Comparison of ENCODE assay signal across 9 cellular contexts in genomic region chr2:24435391-24436316, GRCh38. TPM values are rescaled to one million over a fixed set of nuclear protein-coding genes. Genes with fewer than 3 reads are reported as not detected.
DNase-seq lines count a peak whose midpoint lies in the region; ATAC-seq, FAIRE-seq and TF ChIP-seq lines count a peak whose summit lies in the region.
"Had no signal": no experiment of that assay in that cellular context is flagged by ENCODE, and none has a peak within 500 bp of the region (broad histone marks: within the 10 kb centered on the region; RNA-seq: fewer than 3 reads in every experiment).

No MANE protein-coding gene starts in this region.

- POLR2A ChIA-PET in K562 (lab: Yijun Ruan, JAX), result interaction anchor here (0.6 to 1.0 kb wide), 3 partner anchors 11 to 385 kb away, joined by 3 read pairs; no protein-coding TSS in a partner anchor

- H3K9me1 ChIP-seq in K562 (ENCODE audit: control insufficient read depth, insufficient read depth, low read length), result no peaks in the 10 kb centered on the region

- peak; percentile 27; the same call in 1 of the 3 replicates for ATAC-seq in K562
- ATAC-seq: stimulated activated naive B cell treated with anti-CD40 and anti-IgM and Interleukin-4, amounts not matched to agents 10 μg/mL and 1 μg/mL and 100 μg/mL, for 72 hours had no signal

- 53% methylated on average over 13 of the region's 13 CpGs for WGBS in K562 (ENCODE audit: insufficient coverage, low coverage, missing lambda C conversion rate)

- H4K20me1 ChIP-seq in K562 (replicated peaks; ENCODE audit: control insufficient read depth, insufficient read depth, low read length), result no peaks in the 10 kb centered on the region

- DNase-seq in HCEC 1CT, result peak; percentile 31
- DNase-seq in K562 (ENCODE audit: extremely low read depth in 1 of 4, low spot score in 3 of 4), result no peak
- DNase-seq in activated T-helper 1 cell treated with anti-CD3 and anti-CD28 coated beads, Interleukin-12 subunit alpha, Interleukin-12 subunit beta, Interleukin-2, Interleukin-4 antibody, amounts not matched to agents 30 ng/mL and 10 ng/mL and 1 ng/mL, durations not matched to agents 14 hours and 24 hours and 36 hours (ENCODE audit: low spot score), result no peak
- DNase-seq in GM13976 (ENCODE audit: low spot score), result no peak
- no peak for DNase-seq in stimulated activated naive CD4-positive, alpha-beta T cell (lab: John Stamatoyannopoulos, UW)
- DNase-seq in activated CD8-positive, alpha-beta memory T cell treated with anti-CD3 and anti-CD28 coated beads, Interleukin-2, amount 50 U/mL, for 4 hours, result no peak
- DNase-seq: stimulated activated naive B cell treated with anti-CD40 and anti-IgM and Interleukin-4, amounts not matched to agents 10 μg/mL and 1 μg/mL and 100 μg/mL, for 72 hours had no signal

- H3K4me1 ChIP-seq in K562 (replicated peaks in 1 of 2; ENCODE audit: control insufficient read depth in 2 of 2, insufficient read depth in 2 of 2, low read length in 2 of 2), result no peaks in the 10 kb centered on the region; a peak in 1 of 5 replicates

- no peak for FAIRE-seq in K562 (lab: Jason Lieb, UNC)

- H3K4me3 Mint-ChIP-seq in activated T-helper 1 cell treated with anti-CD3 and anti-CD28 coated beads, Interleukin-12 subunit alpha, Interleukin-12 subunit beta, Interleukin-2, Interleukin-4 antibody, amounts not matched to agents 30 ng/mL and 10 ng/mL and 1 ng/mL, durations not matched to agents 14 hours and 24 hours and 36 hours, result no peak overlapping the region
- H3K4me3 Mint-ChIP-seq: stimulated activated naive B cell treated with anti-CD40 and anti-IgM and Interleukin-4, amounts not matched to agents 10 μg/mL and 1 μg/mL and 100 μg/mL, for 72 hours had no signal

- H3K27ac ChIP-seq in K562 (ENCODE audit: extremely low read depth, low read depth, low read length), result no peak overlapping the region
- H3K27ac ChIP-seq in layer of hippocampus (ENCODE audit: low read depth, low read length), result peak overlapping the region; percentile 68
- peak overlapping the region in 15 of 21 experiments; percentile 1 to 69 (median 51) for H3K27ac ChIP-seq in skin epidermis

- H3K9ac ChIP-seq in K562 (ENCODE audit: insufficient read depth in 1 of 2, low read depth in 2 of 2, low read length in 2 of 2), result peak overlapping the region in 1 of 2 experiments; percentile 61; a peak in 2 of 4 replicates

- CTCF ChIA-PET in K562 (lab: Yijun Ruan, JAX; ENCODE audit: low intra/inter-chr PET ratio), result interaction anchor here (0.6 kb wide), 1 partner anchor 392 kb away, joined by 3 read pairs; no protein-coding TSS in a partner anchor

- no peaks in the 10 kb centered on the region for H3K9me3 Mint-ChIP-seq in activated T-helper 1 cell treated with anti-CD3 and anti-CD28 coated beads, Interleukin-12 subunit alpha, Interleukin-12 subunit beta, Interleukin-2, Interleukin-4 antibody, amounts not matched to agents 30 ng/mL and 10 ng/mL and 1 ng/mL, durations not matched to agents 14 hours and 24 hours and 36 hours
- H3K9me3 Mint-ChIP-seq: stimulated activated naive B cell treated with anti-CD40 and anti-IgM and Interleukin-4, amounts not matched to agents 10 μg/mL and 1 μg/mL and 100 μg/mL, for 72 hours had no signal

- H3K4me1 Mint-ChIP-seq in activated T-helper 1 cell treated with anti-CD3 and anti-CD28 coated beads, Interleukin-12 subunit alpha, Interleukin-12 subunit beta, Interleukin-2, Interleukin-4 antibody, amounts not matched to agents 30 ng/mL and 10 ng/mL and 1 ng/mL, durations not matched to agents 14 hours and 24 hours and 36 hours (ENCODE audit: low read depth), result no peaks in the 10 kb centered on the region
- H3K4me1 Mint-ChIP-seq: stimulated activated naive B cell treated with anti-CD40 and anti-IgM and Interleukin-4, amounts not matched to agents 10 μg/mL and 1 μg/mL and 100 μg/mL, for 72 hours had no signal

- TF ChIP-seq RAD21 in K562 (CRISPR knock-in tag; conservative IDR thresholded peaks at IDR 0.05 in 1 of 2, IDR thresholded peaks at IDR 0.05 in 1 of 2), result no peak

- H3K27me3 ChIP-seq in K562 (ENCODE audit: control insufficient read depth in 2 of 2, insufficient read depth in 2 of 2, low read length in 2 of 2), result no peaks in the 10 kb centered on the region
- no peaks in the 10 kb centered on the region for H3K27me3 ChIP-seq in layer of hippocampus (ENCODE audit: control insufficient read depth, insufficient read depth, low read length)

- H3K4me2 ChIP-seq in K562 (ENCODE audit: insufficient read depth, low read length), result no peak overlapping the region

- TF ChIP-seq EP300 in K562 (IDR thresholded peaks at IDR 0.05; ENCODE audit: low read length), result no peak

- TF ChIP-seq CTCF in K562 (IDR thresholded peaks at IDR 0.05 in 2 of 3, conservative IDR thresholded peaks at IDR 0.05 in 1 of 3; ENCODE audit: insufficient read depth in 2 of 3, low read depth in 1 of 3, low read length in 3 of 3) (no peak), GM13976 (IDR thresholded peaks at IDR 0.05; ENCODE audit: borderline replicate concordance, control extremely low read depth, extremely low read depth, insufficient read depth, missing control alignments) (no peak)

- no peaks in the 10 kb centered on the region for H3K27me3 Mint-ChIP-seq in activated T-helper 1 cell treated with anti-CD3 and anti-CD28 coated beads, Interleukin-12 subunit alpha, Interleukin-12 subunit beta, Interleukin-2, Interleukin-4 antibody, amounts not matched to agents 30 ng/mL and 10 ng/mL and 1 ng/mL, durations not matched to agents 14 hours and 24 hours and 36 hours (ENCODE audit: insufficient read depth)
- H3K27me3 Mint-ChIP-seq: stimulated activated naive B cell treated with anti-CD40 and anti-IgM and Interleukin-4, amounts not matched to agents 10 μg/mL and 1 μg/mL and 100 μg/mL, for 72 hours had no signal

- no peak for TF ChIP-seq POLR2A in K562 (conservative IDR thresholded peaks at IDR 0.05)

- in situ Hi-C loops in K562 (cut with MboI), result no loop called here
- in situ Hi-C loops in GM13976 (cut with MboI; ENCODE audit: low sequenced_read_pairs, unreplicated experiment), result no loop called here

- H3K4me3 ChIP-seq in K562, result no peak overlapping the region
- H3K4me3 ChIP-seq in skin epidermis, result no peak overlapping the region

- H3K79me2 ChIP-seq in K562 (ENCODE audit: control insufficient read depth, insufficient read depth, low read length), result no peaks in the 10 kb centered on the region

- no peaks in the 10 kb centered on the region for H3K9me3 ChIP-seq in K562 (replicated peaks; ENCODE audit: control insufficient read depth, insufficient read depth, low read depth, low read length)

- H3K36me3 ChIP-seq in K562 (ENCODE audit: control insufficient read depth, insufficient read depth, low read length), result no peaks in the 10 kb centered on the region

- H2AFZ ChIP-seq in K562 (ENCODE audit: low read depth, low read length), result peak overlapping the region; percentile 26; the same call in 1 of the 2 replicates

- H3K36me3 Mint-ChIP-seq in activated T-helper 1 cell treated with anti-CD3 and anti-CD28 coated beads, Interleukin-12 subunit alpha, Interleukin-12 subunit beta, Interleukin-2, Interleukin-4 antibody, amounts not matched to agents 30 ng/mL and 10 ng/mL and 1 ng/mL, durations not matched to agents 14 hours and 24 hours and 36 hours (ENCODE audit: low read depth), result no peaks in the 10 kb centered on the region
- H3K36me3 Mint-ChIP-seq: stimulated activated naive B cell treated with anti-CD40 and anti-IgM and Interleukin-4, amounts not matched to agents 10 μg/mL and 1 μg/mL and 100 μg/mL, for 72 hours had no signal

- no peak overlapping the region for H3K27ac Mint-ChIP-seq in activated T-helper 1 cell treated with anti-CD3 and anti-CD28 coated beads, Interleukin-12 subunit alpha, Interleukin-12 subunit beta, Interleukin-2, Interleukin-4 antibody, amounts not matched to agents 30 ng/mL and 10 ng/mL and 1 ng/mL, durations not matched to agents 14 hours and 24 hours and 36 hours
- H3K27ac Mint-ChIP-seq: stimulated activated naive B cell treated with anti-CD40 and anti-IgM and Interleukin-4, amounts not matched to agents 10 μg/mL and 1 μg/mL and 100 μg/mL, for 72 hours had no signal

- BruUV-seq in K562 (replicated peaks; lab: Mats Ljungman, UMichigan), result no TSS peak

- intact Hi-C loops in K562 (cut with micrococcal nuclease), result no loop called here
- intact Hi-C loops in activated T-helper 1 cell treated with anti-CD3 and anti-CD28 coated beads, Interleukin-12 subunit alpha, Interleukin-12 subunit beta, Interleukin-2, Interleukin-4 antibody, amounts not matched to agents 30 ng/mL and 10 ng/mL and 1 ng/mL, durations not matched to agents 14 hours and 24 hours and 36 hours (cut with micrococcal nuclease), result no loop called here

TF ChIP-seq in K562, 482 proteins besides CTCF, POLR2A, EP300 and RAD21 (continues in another document):
- no peak for TF ChIP-seq CREM (IDR thresholded peaks at IDR 0.05; ENCODE audit: low read depth)
- TF ChIP-seq ZNF766 (CRISPR knock-in tag; conservative IDR thresholded peaks at IDR 0.05), result no peak

RNA-seq across cellular contexts. Expression of gene NCOA1, which starts 55.4 kb away (rescaled TPM):
- total RNA-seq in K562 (2011; cell fraction: chromatin; rRNA removed; ENCODE audit: low replicate concordance), result 51.3 and 140 TPM in 2 replicates
- 21.5 and 31.2 TPM in 2 replicates for total RNA-seq in K562 (2011; cell fraction: nucleolus; rRNA removed)
- total RNA-seq in K562 (2011; cell fraction: nucleoplasm; rRNA removed), result 55.1 and 80.0 TPM in 2 replicates
- 8.3 and 12.2 TPM in 2 replicates for total RNA-seq in K562 (2014; rRNA removed)
- 19.4 and 20.3 TPM in 2 replicates for total RNA-seq in K562 (2014; rRNA removed; fragmentation: Illumina TruSeq; extraction: Trizol)
- total RNA-seq in K562 (2015; rRNA removed; fragmentation: Illumina TruSeq; extraction: Trizol), result 19.9 TPM in 2 replicates
- 16.2 and 17.0 TPM in 2 replicates for total RNA-seq in K562 (2021)
- 22.2 and 25.7 TPM in 2 replicates for polyA plus RNA-seq in K562 (2011; rRNA removed)
- polyA plus RNA-seq in K562 (2011; cell fraction: cytosol; rRNA removed), result 12.8 and 15.5 TPM in 2 replicates
- polyA plus RNA-seq in K562 (2011; cell fraction: nucleus; rRNA removed), result 23.6 and 27.1 TPM in 2 replicates
- polyA plus RNA-seq in K562 (2012), result 12.6 and 12.9 TPM in 2 replicates
- 17.4 and 19.7 TPM in 2 replicates for polyA plus RNA-seq in K562 (2014; fragmentation: Illumina TruSeq; extraction: Trizol)
- 1 to 10 TPM; 4.9 to 6.2 TPM for polyA plus RNA-seq in K562 (2014; fragmentation: Nextera tagmentation; extraction: Ambion mirVana)
- 9.4 and 10.8 TPM in 2 replicates for polyA plus RNA-seq in K562 (2014; rRNA removed)
- polyA minus RNA-seq in K562 (2011; rRNA and poly(A)+ RNA removed), result 67.5 and 67.7 TPM in 2 replicates
- polyA minus RNA-seq in K562 (2011; cell fraction: cytosol; rRNA and poly(A)+ RNA removed), result 14.5 and 23.9 TPM in 2 replicates
- polyA minus RNA-seq in K562 (2011; cell fraction: nucleus; rRNA and poly(A)+ RNA removed), result 40.3 and 55.5 TPM in 2 replicates
- total RNA-seq in activated T-helper 1 cell treated with anti-CD3 and anti-CD28 coated beads, Interleukin-12 subunit alpha, Interleukin-12 subunit beta, Interleukin-2, Interleukin-4 antibody, amounts not matched to agents 30 ng/mL and 10 ng/mL and 1 ng/mL, durations not matched to agents 14 hours and 24 hours and 36 hours, result 28.7 and 30.0 TPM in 2 replicates
